ENCODE assay signal across 1 cellular context in the genomic region with DNA sequence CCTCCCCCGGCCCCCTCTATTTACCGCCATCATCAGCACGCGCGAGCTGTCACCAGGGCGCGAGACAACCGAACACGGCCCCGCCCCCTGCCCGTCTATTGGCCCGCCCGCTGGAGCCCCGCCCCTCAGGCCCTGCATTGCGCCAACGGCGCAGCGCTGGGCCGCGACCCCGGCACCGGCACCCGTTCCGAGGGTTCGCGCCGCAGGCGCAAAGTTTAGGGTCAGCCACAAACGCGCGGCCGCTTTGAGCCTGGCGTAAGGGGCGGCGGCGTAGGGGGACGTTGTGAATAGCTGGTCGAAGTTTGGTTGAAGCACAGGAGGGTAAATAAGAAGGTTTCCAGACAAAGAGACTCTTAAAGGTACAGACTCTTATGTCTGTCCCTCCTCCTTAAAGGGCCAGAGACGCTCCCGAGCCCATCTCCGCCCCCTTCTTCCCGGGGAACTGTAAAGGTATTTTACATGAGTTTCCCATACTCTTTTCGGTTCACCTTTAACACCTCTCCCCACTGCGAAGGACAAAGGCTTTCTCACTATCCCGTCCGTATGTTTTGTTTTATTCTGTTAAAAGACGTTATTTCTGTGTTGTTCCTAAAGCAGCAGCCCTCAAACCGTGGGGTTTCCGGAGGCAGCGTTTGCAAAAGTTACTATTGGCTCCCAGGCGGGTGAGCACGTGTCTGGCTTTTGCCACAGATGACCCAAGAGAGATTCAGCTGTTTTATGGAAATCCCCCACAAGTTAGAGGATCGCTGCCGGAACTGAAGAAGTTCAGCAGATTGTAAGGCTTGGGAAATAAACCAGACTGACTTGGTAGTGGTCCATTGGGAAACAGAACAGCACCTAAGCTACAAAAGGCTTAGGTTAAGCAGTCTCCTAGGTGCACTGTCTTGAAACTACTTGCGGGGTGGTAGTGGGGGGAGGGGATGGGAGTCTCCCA.
TF ChIP-seq lines count a peak whose summit lies in the region.

A gene (minus strand): TSS at position 76 of the 934 bp plus-strand sequence. CDS start 88,392 bp downstream, outside the sequence.

TF ChIP-seq in K562, 482 proteins besides CTCF, POLR2A, EP300 and RAD21 (continued from another document and continues in another):
- TF ChIP-seq CCNT2 (IDR thresholded peaks at IDR 0.05; ENCODE audit: borderline replicate concordance, extremely low read depth, insufficient read length, low read depth, low read length) = peak; percentile 74
- TF ChIP-seq ZNF57 (CRISPR knock-in tag; IDR thresholded peaks at IDR 0.05) = no peak
- TF ChIP-seq, protein P1, sequence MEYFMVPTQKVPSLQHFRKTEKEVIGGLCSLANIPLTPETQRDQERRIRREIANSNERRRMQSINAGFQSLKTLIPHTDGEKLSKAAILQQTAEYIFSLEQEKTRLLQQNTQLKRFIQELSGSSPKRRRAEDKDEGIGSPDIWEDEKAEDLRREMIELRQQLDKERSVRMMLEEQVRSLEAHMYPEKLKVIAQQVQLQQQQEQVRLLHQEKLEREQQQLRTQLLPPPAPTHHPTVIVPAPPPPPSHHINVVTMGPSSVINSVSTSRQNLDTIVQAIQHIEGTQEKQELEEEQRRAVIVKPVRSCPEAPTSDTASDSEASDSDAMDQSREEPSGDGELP (CRISPR knock-in tag; IDR thresholded peaks at IDR 0.05; ENCODE audit: borderline replicate concordance) = peak; percentile 99
- TF ChIP-seq, protein P2, sequence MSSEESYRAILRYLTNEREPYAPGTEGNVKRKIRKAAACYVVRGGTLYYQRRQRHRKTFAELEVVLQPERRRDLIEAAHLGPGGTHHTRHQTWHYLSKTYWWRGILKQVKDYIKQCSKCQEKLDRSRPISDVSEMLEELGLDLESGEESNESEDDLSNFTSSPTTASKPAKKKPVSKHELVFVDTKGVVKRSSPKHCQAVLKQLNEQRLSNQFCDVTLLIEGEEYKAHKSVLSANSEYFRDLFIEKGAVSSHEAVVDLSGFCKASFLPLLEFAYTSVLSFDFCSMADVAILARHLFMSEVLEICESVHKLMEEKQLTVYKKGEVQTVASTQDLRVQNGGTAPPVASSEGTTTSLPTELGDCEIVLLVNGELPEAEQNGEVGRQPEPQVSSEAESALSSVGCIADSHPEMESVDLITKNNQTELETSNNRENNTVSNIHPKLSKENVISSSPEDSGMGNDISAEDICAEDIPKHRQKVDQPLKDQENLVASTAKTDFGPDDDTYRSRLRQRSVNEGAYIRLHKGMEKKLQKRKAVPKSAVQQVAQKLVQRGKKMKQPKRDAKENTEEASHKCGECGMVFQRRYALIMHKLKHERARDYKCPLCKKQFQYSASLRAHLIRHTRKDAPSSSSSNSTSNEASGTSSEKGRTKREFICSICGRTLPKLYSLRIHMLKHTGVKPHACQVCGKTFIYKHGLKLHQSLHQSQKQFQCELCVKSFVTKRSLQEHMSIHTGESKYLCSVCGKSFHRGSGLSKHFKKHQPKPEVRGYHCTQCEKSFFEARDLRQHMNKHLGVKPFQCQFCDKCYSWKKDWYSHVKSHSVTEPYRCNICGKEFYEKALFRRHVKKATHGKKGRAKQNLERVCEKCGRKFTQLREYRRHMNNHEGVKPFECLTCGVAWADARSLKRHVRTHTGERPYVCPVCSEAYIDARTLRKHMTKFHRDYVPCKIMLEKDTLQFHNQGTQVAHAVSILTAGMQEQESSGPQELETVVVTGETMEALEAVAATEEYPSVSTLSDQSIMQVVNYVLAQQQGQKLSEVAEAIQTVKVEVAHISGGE (CRISPR knock-in tag; IDR thresholded peaks at IDR 0.05) = no peak
- TF ChIP-seq HLTF (IDR thresholded peaks at IDR 0.05) = no peak
- TF ChIP-seq KLF6 (CRISPR knock-in tag; IDR thresholded peaks at IDR 0.05; ENCODE audit: borderline replicate concordance) = no peak
- no peak for TF ChIP-seq TBP (optimal IDR thresholded peaks at IDR 0.05; ENCODE audit: low read depth, low read length)
- TF ChIP-seq TCF3 (CRISPR knock-in tag; IDR thresholded peaks at IDR 0.05) = no peak
- TF ChIP-seq ADNP (tag; IDR thresholded peaks at IDR 0.05) = no peak
- TF ChIP-seq CBFA2T2 (conservative IDR thresholded peaks at IDR 0.05) = peak; percentile 22
- TF ChIP-seq, protein P3, sequence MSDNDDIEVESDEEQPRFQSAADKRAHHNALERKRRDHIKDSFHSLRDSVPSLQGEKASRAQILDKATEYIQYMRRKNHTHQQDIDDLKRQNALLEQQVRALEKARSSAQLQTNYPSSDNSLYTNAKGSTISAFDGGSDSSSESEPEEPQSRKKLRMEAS (CRISPR knock-in tag; IDR thresholded peaks at IDR 0.05) = peak; percentile 77
- TF ChIP-seq MTA1 (IDR thresholded peaks at IDR 0.05; ENCODE audit: borderline replicate concordance) = peak; percentile 21; the same call in 1 of the 2 replicates
- no peak for TF ChIP-seq ETS2 (tag; IDR thresholded peaks at IDR 0.05; ENCODE audit: borderline replicate concordance, poor library complexity, severe bottlenecking)
- TF ChIP-seq MEF2D (tag; conservative IDR thresholded peaks at IDR 0.05; ENCODE audit: low read depth) = no peak
- TF ChIP-seq ZZZ3 (IDR thresholded peaks at IDR 0.05) = no peak
- TF ChIP-seq ZNF431 (CRISPR knock-in tag; IDR thresholded peaks at IDR 0.05) = no peak
- no peak; the same call in 1 of the 2 replicates for TF ChIP-seq ZNF79 (CRISPR knock-in tag; IDR thresholded peaks at IDR 0.05; ENCODE audit: low read depth)
- no peak for TF ChIP-seq TAF7 (tag; IDR thresholded peaks at IDR 0.05)
- TF ChIP-seq SRSF9 (IDR thresholded peaks at IDR 0.05; ENCODE audit: borderline replicate concordance, low read depth, low read length) = no peak
- no peak for TF ChIP-seq NR1H2 (CRISPR knock-in tag; IDR thresholded peaks at IDR 0.05)
- peak; percentile 15; the same call in 1 of the 2 replicates for TF ChIP-seq BCOR (IDR thresholded peaks at IDR 0.05)
- TF ChIP-seq, protein P4, sequence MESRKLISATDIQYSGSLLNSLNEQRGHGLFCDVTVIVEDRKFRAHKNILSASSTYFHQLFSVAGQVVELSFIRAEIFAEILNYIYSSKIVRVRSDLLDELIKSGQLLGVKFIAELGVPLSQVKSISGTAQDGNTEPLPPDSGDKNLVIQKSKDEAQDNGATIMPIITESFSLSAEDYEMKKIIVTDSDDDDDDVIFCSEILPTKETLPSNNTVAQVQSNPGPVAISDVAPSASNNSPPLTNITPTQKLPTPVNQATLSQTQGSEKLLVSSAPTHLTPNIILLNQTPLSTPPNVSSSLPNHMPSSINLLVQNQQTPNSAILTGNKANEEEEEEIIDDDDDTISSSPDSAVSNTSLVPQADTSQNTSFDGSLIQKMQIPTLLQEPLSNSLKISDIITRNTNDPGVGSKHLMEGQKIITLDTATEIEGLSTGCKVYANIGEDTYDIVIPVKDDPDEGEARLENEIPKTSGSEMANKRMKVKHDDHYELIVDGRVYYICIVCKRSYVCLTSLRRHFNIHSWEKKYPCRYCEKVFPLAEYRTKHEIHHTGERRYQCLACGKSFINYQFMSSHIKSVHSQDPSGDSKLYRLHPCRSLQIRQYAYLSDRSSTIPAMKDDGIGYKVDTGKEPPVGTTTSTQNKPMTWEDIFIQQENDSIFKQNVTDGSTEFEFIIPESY (CRISPR knock-in tag; IDR thresholded peaks at IDR 0.05) = no peak
- no peak for TF ChIP-seq PHB (CRISPR knock-in tag; IDR thresholded peaks at IDR 0.05)
- peak; percentile 79; the same call in 1 of the 2 replicates for TF ChIP-seq RAD51 (IDR thresholded peaks at IDR 0.05; ENCODE audit: borderline replicate concordance, low read depth)
- no peak for TF ChIP-seq ZC3H11A (IDR thresholded peaks at IDR 0.05; ENCODE audit: low read depth, low read length)
- no peak for TF ChIP-seq CBFA2T3 (IDR thresholded peaks at IDR 0.05)
- TF ChIP-seq, protein P5, sequence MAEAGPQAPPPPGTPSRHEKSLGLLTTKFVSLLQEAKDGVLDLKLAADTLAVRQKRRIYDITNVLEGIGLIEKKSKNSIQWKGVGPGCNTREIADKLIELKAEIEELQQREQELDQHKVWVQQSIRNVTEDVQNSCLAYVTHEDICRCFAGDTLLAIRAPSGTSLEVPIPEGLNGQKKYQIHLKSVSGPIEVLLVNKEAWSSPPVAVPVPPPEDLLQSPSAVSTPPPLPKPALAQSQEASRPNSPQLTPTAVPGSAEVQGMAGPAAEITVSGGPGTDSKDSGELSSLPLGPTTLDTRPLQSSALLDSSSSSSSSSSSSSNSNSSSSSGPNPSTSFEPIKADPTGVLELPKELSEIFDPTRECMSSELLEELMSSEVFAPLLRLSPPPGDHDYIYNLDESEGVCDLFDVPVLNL (CRISPR knock-in tag; IDR thresholded peaks at IDR 0.05; ENCODE audit: low read depth) = no peak
- TF ChIP-seq ZFX (CRISPR knock-in tag; IDR thresholded peaks at IDR 0.05) = peak; percentile 91
- 0 out of 2 replicates have a peak, but pooled peaks have one; percentile 56 for TF ChIP-seq CBX1 (IDR thresholded peaks at IDR 0.05; ENCODE audit: low read depth)
- TF ChIP-seq, protein P6, sequence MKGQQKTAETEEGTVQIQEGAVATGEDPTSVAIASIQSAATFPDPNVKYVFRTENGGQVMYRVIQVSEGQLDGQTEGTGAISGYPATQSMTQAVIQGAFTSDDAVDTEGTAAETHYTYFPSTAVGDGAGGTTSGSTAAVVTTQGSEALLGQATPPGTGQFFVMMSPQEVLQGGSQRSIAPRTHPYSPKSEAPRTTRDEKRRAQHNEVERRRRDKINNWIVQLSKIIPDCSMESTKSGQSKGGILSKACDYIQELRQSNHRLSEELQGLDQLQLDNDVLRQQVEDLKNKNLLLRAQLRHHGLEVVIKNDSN (CRISPR knock-in tag; IDR thresholded peaks at IDR 0.05) = peak; percentile 83
- TF ChIP-seq NR2F6 (CRISPR knock-in tag; IDR thresholded peaks at IDR 0.05) = no peak
- TF ChIP-seq, protein P7, sequence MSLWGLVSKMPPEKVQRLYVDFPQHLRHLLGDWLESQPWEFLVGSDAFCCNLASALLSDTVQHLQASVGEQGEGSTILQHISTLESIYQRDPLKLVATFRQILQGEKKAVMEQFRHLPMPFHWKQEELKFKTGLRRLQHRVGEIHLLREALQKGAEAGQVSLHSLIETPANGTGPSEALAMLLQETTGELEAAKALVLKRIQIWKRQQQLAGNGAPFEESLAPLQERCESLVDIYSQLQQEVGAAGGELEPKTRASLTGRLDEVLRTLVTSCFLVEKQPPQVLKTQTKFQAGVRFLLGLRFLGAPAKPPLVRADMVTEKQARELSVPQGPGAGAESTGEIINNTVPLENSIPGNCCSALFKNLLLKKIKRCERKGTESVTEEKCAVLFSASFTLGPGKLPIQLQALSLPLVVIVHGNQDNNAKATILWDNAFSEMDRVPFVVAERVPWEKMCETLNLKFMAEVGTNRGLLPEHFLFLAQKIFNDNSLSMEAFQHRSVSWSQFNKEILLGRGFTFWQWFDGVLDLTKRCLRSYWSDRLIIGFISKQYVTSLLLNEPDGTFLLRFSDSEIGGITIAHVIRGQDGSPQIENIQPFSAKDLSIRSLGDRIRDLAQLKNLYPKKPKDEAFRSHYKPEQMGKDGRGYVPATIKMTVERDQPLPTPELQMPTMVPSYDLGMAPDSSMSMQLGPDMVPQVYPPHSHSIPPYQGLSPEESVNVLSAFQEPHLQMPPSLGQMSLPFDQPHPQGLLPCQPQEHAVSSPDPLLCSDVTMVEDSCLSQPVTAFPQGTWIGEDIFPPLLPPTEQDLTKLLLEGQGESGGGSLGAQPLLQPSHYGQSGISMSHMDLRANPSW (CRISPR knock-in tag; IDR thresholded peaks at IDR 0.05) = no peak
- TF ChIP-seq SUPT5H (IDR thresholded peaks at IDR 0.05) = peak; percentile 76
- TF ChIP-seq, protein P8, sequence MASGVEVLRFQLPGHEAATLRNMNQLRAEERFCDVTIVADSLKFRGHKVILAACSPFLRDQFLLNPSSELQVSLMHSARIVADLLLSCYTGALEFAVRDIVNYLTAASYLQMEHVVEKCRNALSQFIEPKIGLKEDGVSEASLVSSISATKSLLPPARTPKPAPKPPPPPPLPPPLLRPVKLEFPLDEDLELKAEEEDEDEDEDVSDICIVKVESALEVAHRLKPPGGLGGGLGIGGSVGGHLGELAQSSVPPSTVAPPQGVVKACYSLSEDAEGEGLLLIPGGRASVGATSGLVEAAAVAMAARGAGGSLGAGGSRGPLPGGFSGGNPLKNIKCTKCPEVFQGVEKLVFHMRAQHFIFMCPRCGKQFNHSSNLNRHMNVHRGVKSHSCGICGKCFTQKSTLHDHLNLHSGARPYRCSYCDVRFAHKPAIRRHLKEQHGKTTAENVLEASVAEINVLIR (CRISPR knock-in tag; IDR thresholded peaks at IDR 0.05) = no peak
- TF ChIP-seq SPI1 (IDR thresholded peaks at IDR 0.05; ENCODE audit: borderline replicate concordance, low read depth, low read length) = no peak
- TF ChIP-seq ZSCAN29 (IDR thresholded peaks at IDR 0.05) = peak; percentile 68
- TF ChIP-seq, protein P9, sequence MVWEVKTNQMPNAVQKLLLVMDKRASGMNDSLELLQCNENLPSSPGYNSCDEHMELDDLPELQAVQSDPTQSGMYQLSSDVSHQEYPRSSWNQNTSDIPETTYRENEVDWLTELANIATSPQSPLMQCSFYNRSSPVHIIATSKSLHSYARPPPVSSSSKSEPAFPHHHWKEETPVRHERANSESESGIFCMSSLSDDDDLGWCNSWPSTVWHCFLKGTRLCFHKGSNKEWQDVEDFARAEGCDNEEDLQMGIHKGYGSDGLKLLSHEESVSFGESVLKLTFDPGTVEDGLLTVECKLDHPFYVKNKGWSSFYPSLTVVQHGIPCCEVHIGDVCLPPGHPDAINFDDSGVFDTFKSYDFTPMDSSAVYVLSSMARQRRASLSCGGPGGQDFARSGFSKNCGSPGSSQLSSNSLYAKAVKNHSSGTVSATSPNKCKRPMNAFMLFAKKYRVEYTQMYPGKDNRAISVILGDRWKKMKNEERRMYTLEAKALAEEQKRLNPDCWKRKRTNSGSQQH (CRISPR knock-in tag; IDR thresholded peaks at IDR 0.05) = no peak
- no peak for TF ChIP-seq PTBP1 (IDR thresholded peaks at IDR 0.05; ENCODE audit: low read depth, low read length)
- TF ChIP-seq POLR3A (IDR thresholded peaks at IDR 0.05; ENCODE audit: borderline replicate concordance, extremely low read depth, insufficient read depth, insufficient read length) = no peak
- TF ChIP-seq CTBP1 (IDR thresholded peaks at IDR 0.05; ENCODE audit: borderline replicate concordance) = no peak; the same call in 1 of the 2 replicates
- no peak for TF ChIP-seq ZNF717 (CRISPR knock-in tag; IDR thresholded peaks at IDR 0.05)
- no peak for TF ChIP-seq GATA2 (CRISPR knock-in tag; IDR thresholded peaks at IDR 0.05)
- no peak for TF ChIP-seq ZNF354B (CRISPR knock-in tag; IDR thresholded peaks at IDR 0.05)
- TF ChIP-seq ZNF239 (CRISPR knock-in tag; IDR thresholded peaks at IDR 0.05) = no peak
- TF ChIP-seq, protein P10, sequence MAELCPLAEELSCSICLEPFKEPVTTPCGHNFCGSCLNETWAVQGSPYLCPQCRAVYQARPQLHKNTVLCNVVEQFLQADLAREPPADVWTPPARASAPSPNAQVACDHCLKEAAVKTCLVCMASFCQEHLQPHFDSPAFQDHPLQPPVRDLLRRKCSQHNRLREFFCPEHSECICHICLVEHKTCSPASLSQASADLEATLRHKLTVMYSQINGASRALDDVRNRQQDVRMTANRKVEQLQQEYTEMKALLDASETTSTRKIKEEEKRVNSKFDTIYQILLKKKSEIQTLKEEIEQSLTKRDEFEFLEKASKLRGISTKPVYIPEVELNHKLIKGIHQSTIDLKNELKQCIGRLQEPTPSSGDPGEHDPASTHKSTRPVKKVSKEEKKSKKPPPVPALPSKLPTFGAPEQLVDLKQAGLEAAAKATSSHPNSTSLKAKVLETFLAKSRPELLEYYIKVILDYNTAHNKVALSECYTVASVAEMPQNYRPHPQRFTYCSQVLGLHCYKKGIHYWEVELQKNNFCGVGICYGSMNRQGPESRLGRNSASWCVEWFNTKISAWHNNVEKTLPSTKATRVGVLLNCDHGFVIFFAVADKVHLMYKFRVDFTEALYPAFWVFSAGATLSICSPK (IDR thresholded peaks at IDR 0.05; ENCODE audit: borderline replicate concordance) = no peak
- no peak for TF ChIP-seq ELF4 (CRISPR knock-in tag; IDR thresholded peaks at IDR 0.05)
- TF ChIP-seq CBFB (CRISPR knock-in tag; IDR thresholded peaks at IDR 0.05) = no peak
- TF ChIP-seq ZBTB1 (CRISPR knock-in tag; IDR thresholded peaks at IDR 0.05; ENCODE audit: borderline replicate concordance, low read depth) = no peak
- TF ChIP-seq MAFF (IDR thresholded peaks at IDR 0.05; ENCODE audit: low read length) = no peak
